ENCODE assay signal across 22 cellular contexts in genomic region chr4:121749225-121749624, GRCh38. TPM values are rescaled to one million over a fixed set of nuclear protein-coding genes. Genes with fewer than 3 reads are reported as not detected.
"Had no signal": no experiment of that assay in that cellular context is flagged by ENCODE, and none has a peak within 500 bp of the region (broad histone marks: within the 10 kb centered on the region; RNA-seq: fewer than 3 reads in every experiment).

No MANE protein-coding gene starts in this region.

- H3K27ac ChIP-seq: colonic mucosa, transverse colon, vagina had no signal

- H3K4me3 Mint-ChIP-seq: activated naive CD8-positive, alpha-beta T cell; brain; memory B cell; naive thymus-derived CD8-positive, alpha-beta T cell; T-helper 2 cell treated with Interferon-gamma antibody and Interleukin-4, amounts not matched to agents 5 μg/mL and 100 μg/mL, for 36 hours had no signal

- ATAC-seq: left ventricle myocardium superior; naive thymus-derived CD8-positive, alpha-beta T cell had no signal

- H3K9me3 Mint-ChIP-seq: memory B cell; T-helper 2 cell treated with Interferon-gamma antibody and Interleukin-4, amounts not matched to agents 5 μg/mL and 100 μg/mL, for 36 hours had no signal

- H3K9me3 ChIP-seq: colonic mucosa, transverse colon, vagina had no signal

- H3K36me3 Mint-ChIP-seq: activated naive CD8-positive, alpha-beta T cell; brain; memory B cell had no signal

- H3K27me3 ChIP-seq: colonic mucosa, transverse colon, vagina had no signal

- H3K4me1 Mint-ChIP-seq: memory B cell; naive thymus-derived CD8-positive, alpha-beta T cell had no signal

- H3K27ac Mint-ChIP-seq: activated naive CD8-positive, alpha-beta T cell; brain; memory B cell; naive thymus-derived CD8-positive, alpha-beta T cell; T-helper 2 cell treated with Interferon-gamma antibody and Interleukin-4, amounts not matched to agents 5 μg/mL and 100 μg/mL, for 36 hours had no signal

- H3K4me1 ChIP-seq: colonic mucosa, transverse colon, vagina had no signal

- H3K4me3 ChIP-seq: colonic mucosa, transverse colon, vagina had no signal

- H3K36me3 ChIP-seq: colonic mucosa, transverse colon, vagina had no signal

- DNase-seq: activated CD4-positive, alpha-beta T cell treated with anti-CD3 and anti-CD28 coated beads, Interleukin-2, amount 50 U/mL, for 1 hour; activated CD8-positive, alpha-beta memory T cell treated with anti-CD3 and anti-CD28 coated beads for 24 hours; activated gamma-delta T cell treated with Interleukin-2 at 50 U/mL for 16 hours; amniotic stem cell; central memory CD4-positive, alpha-beta T cell; colonic mucosa; foreskin melanocyte; head of caudate nucleus; kidney glomerular epithelial cell; left ventricle myocardium superior; naive thymus-derived CD8-positive, alpha-beta T cell; stimulated activated CD4-positive, alpha-beta T cell treated with anti-CD3 and anti-CD28 coated beads, Interleukin-15, amount 100 ng/mL, for 24 hours; stimulated activated CD4-positive, alpha-beta T cell treated with anti-CD3 and anti-CD28 coated beads, Interleukin-4, amount 100 ng/mL, for 1 hour; stimulated activated naive CD4-positive, alpha-beta T cell treated with Interleukin-2 at 50 U/mL for 16 hours; transverse colon had no signal

RNA-seq across cellular contexts. Expression of gene SMIM43, which starts 15.7 kb away (rescaled TPM):
- total RNA-seq: left ventricle myocardium superior; mucosa of gallbladder; naive thymus-derived CD8-positive, alpha-beta T cell; posterior vena cava; vagina had no signal
- polyA plus RNA-seq: naive thymus-derived CD8-positive, alpha-beta T cell had no signal
